10 cellular contexts compared by ENCODE assay signal in genomic region chr6:150238294-150238693, GRCh38.
DNase-seq lines count a peak whose midpoint lies in the region; ATAC-seq, FAIRE-seq and TF ChIP-seq lines count a peak whose summit lies in the region.
"Had no signal": no experiment of that assay in that cellular context is flagged by ENCODE, and none has a peak within 500 bp of the region (broad histone marks: within the 10 kb centered on the region; RNA-seq: fewer than 3 reads in every experiment).

No MANE protein-coding gene starts in this region.

- H3K4me1 ChIP-seq in kidney (ENCODE audit: control insufficient read depth in 1 of 2, insufficient read depth in 1 of 2, low read depth in 1 of 2, low read length in 2 of 2) (peaks cover 5 to 8% of the 10 kb centered on the region in 2 donors), upper lobe of right lung (peaks cover 19% of the 10 kb centered on the region)
- H3K4me1 ChIP-seq: A549 had no signal

- no peak for ATAC-seq in activated naive CD4-positive, alpha-beta T cell treated with anti-CD3 and anti-CD28 coated beads, Interleukin-2, amount 50 U/mL, for 72 hours
- ATAC-seq in upper lobe of right lung (peak; percentile 69), HG02588 (IDR thresholded peaks at IDR 0.05; ENCODE audit: unreplicated experiment) (no peak)
- ATAC-seq: A549 had no signal

- intact Hi-C loops in kidney (cut with DNase I): no loop called here
- intact Hi-C loops in upper lobe of right lung (cut with DNase I): no loop called here

- H3K27ac ChIP-seq in kidney (ENCODE audit: low read depth in 2 of 2, low read length in 2 of 2) (peak overlapping the region; percentile 19 to 35), upper lobe of right lung (peak overlapping the region; percentile 38)
- H3K27ac ChIP-seq: A549 had no signal

- H3K4me3 ChIP-seq in cardiac fibroblast (replicated peaks in 1 of 2; ENCODE audit: low read depth in 2 of 2, low read length in 2 of 2): no peak overlapping the region
- H3K4me3 ChIP-seq in kidney (ENCODE audit: low read length in 2 of 2): no peak overlapping the region
- no peak overlapping the region for H3K4me3 ChIP-seq in upper lobe of right lung
- H3K4me3 ChIP-seq: A549 had no signal

- H3K9ac ChIP-seq in kidney (ENCODE audit: low read length in 2 of 2): no peak overlapping the region

- H3K9me3 Mint-ChIP-seq in activated naive CD4-positive, alpha-beta T cell treated with anti-CD3 and anti-CD28 coated beads, Interleukin-2, amount 10 ng/mL, durations not matched to agents 7 days and 5 days: peaks cover 5% of the 10 kb centered on the region
- H3K9me3 Mint-ChIP-seq in activated naive CD4-positive, alpha-beta T cell treated with anti-CD3 and anti-CD28 coated beads, Interleukin-2, amount 50 U/mL, for 72 hours: peaks cover 0 to 10% of the 10 kb centered on the region in 2 donors

- peaks cover 14% of the 10 kb centered on the region for H3K4me1 Mint-ChIP-seq in activated naive CD4-positive, alpha-beta T cell treated with anti-CD3 and anti-CD28 coated beads, Interleukin-2, amount 10 ng/mL, durations not matched to agents 7 days and 5 days

- H3K36me3 ChIP-seq in kidney (ENCODE audit: control insufficient read depth in 1 of 2, insufficient read depth in 2 of 2, low read length in 2 of 2) (no peaks in the 10 kb centered on the region), upper lobe of right lung (no peaks in the 10 kb centered on the region)

- no peak for FAIRE-seq in kidney (lab: Jason Lieb, UNC)
- FAIRE-seq: A549 had no signal

- TF ChIP-seq CTCF in cardiac fibroblast (IDR thresholded peaks at IDR 0.05; ENCODE audit: low read depth, low read length) (no peak), kidney (IDR thresholded peaks at IDR 0.05; ENCODE audit: borderline replicate concordance, extremely low read depth, insufficient read depth) (no peak), upper lobe of right lung (IDR thresholded peaks at IDR 0.05) (no peak)

- no peaks in the 10 kb centered on the region for H3K9me3 ChIP-seq in kidney (ENCODE audit: control insufficient read depth in 1 of 2, low read length in 2 of 2)
- no peaks in the 10 kb centered on the region for H3K9me3 ChIP-seq in upper lobe of right lung
- H3K9me3 ChIP-seq: A549 had no signal

- CTCF ChIA-PET in activated naive CD4-positive, alpha-beta T cell treated with anti-CD3 and anti-CD28 coated beads, Interleukin-2, amount 10 ng/mL, durations not matched to agents 7 days and 5 days (lab: Charles Lee): no interaction called here

- H3K27ac Mint-ChIP-seq in activated naive CD4-positive, alpha-beta T cell treated with anti-CD3 and anti-CD28 coated beads, Interleukin-2, amount 10 ng/mL, durations not matched to agents 7 days and 5 days: peak overlapping the region; percentile 43
- H3K27ac Mint-ChIP-seq in activated naive CD4-positive, alpha-beta T cell treated with anti-CD3 and anti-CD28 coated beads, Interleukin-2, amount 50 U/mL, for 72 hours: no peak overlapping the region

- peaks cover 17% of the 10 kb centered on the region for H3K27me3 Mint-ChIP-seq in activated naive CD4-positive, alpha-beta T cell treated with anti-CD3 and anti-CD28 coated beads, Interleukin-2, amount 10 ng/mL, durations not matched to agents 7 days and 5 days

- DNase-seq in activated naive CD4-positive, alpha-beta T cell treated with anti-CD3 and anti-CD28 coated beads, Interleukin-2, amount 10 ng/mL, durations not matched to agents 7 days and 5 days: no peak
- no peak for DNase-seq in activated naive CD4-positive, alpha-beta T cell treated with anti-CD3 and anti-CD28 coated beads, Interleukin-2, amount 50 U/mL, for 72 hours (ENCODE audit: low spot score in 2 of 2)
- peak; percentile 14 to 58 for DNase-seq in cardiac fibroblast (ENCODE audit: low read depth in 2 of 2)
- peak; percentile 78 for DNase-seq in kidney
- DNase-seq in upper lobe of right lung: peak; percentile 74
- no peak for DNase-seq in activated CD4-positive, alpha-beta T cell treated with anti-CD3 and anti-CD28 coated beads for 1 hour
- no peak for DNase-seq in activated T-cell treated with anti-CD3 and anti-CD28 coated beads, Interleukin-2, amount 50 U/mL, for 48 hours
- DNase-seq: central memory CD4-positive, alpha-beta T cell had no signal

- peaks cover 2% of the 10 kb centered on the region for H3K36me3 Mint-ChIP-seq in activated naive CD4-positive, alpha-beta T cell treated with anti-CD3 and anti-CD28 coated beads, Interleukin-2, amount 10 ng/mL, durations not matched to agents 7 days and 5 days
- no peaks in the 10 kb centered on the region for H3K36me3 Mint-ChIP-seq in activated naive CD4-positive, alpha-beta T cell treated with anti-CD3 and anti-CD28 coated beads, Interleukin-2, amount 50 U/mL, for 72 hours

- H3K27me3 ChIP-seq in upper lobe of right lung: no peaks in the 10 kb centered on the region

- no peak overlapping the region for H3K4me3 Mint-ChIP-seq in activated naive CD4-positive, alpha-beta T cell treated with anti-CD3 and anti-CD28 coated beads, Interleukin-2, amount 10 ng/mL, durations not matched to agents 7 days and 5 days

Comparison
In these comparisons a context has a peak if more than half of its experiments do, and no peak if none do; other contexts are left out.
1. DNase-seq: peak in cardiac fibroblast (2 of 2), kidney (single experiment) and upper lobe of right lung (single experiment); none in activated naive CD4-positive, alpha-beta T cell treated with anti-CD3 and anti-CD28 coated beads, Interleukin-2, amount 10 ng/mL, durations not matched to agents 7 days and 5 days (single experiment), activated naive CD4-positive, alpha-beta T cell treated with anti-CD3 and anti-CD28 coated beads, Interleukin-2, amount 50 U/mL, for 72 hours (0 of 2), activated CD4-positive, alpha-beta T cell treated with anti-CD3 and anti-CD28 coated beads for 1 hour (single experiment) and activated T-cell treated with anti-CD3 and anti-CD28 coated beads, Interleukin-2, amount 50 U/mL, for 48 hours (0 of 2).